Comparison of ENCODE assay signal across 22 cellular contexts in the genomic region with DNA sequence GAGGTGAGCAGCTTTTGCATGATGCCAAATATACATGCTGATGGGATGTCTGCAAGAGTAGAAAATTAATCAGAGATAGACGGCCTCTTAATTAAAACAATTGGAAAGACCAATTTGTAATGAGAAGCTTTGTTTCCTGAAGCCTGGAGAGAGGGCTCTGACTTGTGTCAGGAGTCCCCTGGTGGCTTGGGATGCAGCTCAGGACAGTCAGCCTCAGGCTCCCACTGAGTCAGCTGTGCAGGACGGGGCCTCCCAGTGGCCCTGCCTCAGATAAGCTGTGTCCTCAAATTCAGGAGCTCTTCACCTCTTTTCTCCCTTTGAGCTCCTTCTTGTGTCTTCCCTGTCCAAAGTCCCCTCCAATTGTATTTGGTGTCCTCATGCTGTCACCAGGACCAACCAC.
DNase-seq lines count a peak whose midpoint lies in the region; ATAC-seq, FAIRE-seq and TF ChIP-seq lines count a peak whose summit lies in the region.
"Had no signal": no experiment of that assay in that cellular context is flagged by ENCODE, and none has a peak within 500 bp of the region (broad histone marks: within the 10 kb centered on the region; RNA-seq: fewer than 3 reads in every experiment).

No MANE protein-coding gene starts in this region.

- no peak overlapping the region for H3K56ac ChIP-seq in H1 (replicated peaks; ENCODE audit: insufficient read length, low read depth, low read length)
- H3K56ac ChIP-seq in mesendoderm (ENCODE audit: low read length), result no peak overlapping the region

- DNase-seq in SK-N-SH (no peak), H1 (ENCODE audit: low read depth in 1 of 2, low spot score in 2 of 2) (no peak), mesendoderm (peak; percentile 14), upper lobe of right lung (no peak), ovary (no peak), NCI-H226 (no peak)
- DNase-seq: Caco-2; CD4-positive, CD25-positive, alpha-beta regulatory T cell; CD8-positive, alpha-beta T cell; DMS153; DND-41; GDM1; GOT3; H7; HCEC 1CT had no signal

- H2AK5ac ChIP-seq in H1 (ENCODE audit: low read depth, low read length), result no peak overlapping the region
- no peak overlapping the region for H2AK5ac ChIP-seq in mesendoderm (ENCODE audit: low read length)

- H3K27ac ChIP-seq in SK-N-SH (ENCODE audit: low read depth in 2 of 2, low read length in 1 of 2) (no peak overlapping the region), H1 (ENCODE audit: low read depth, low read length) (no peak overlapping the region), mesendoderm (ENCODE audit: low read depth, low read length) (no peak overlapping the region), upper lobe of right lung (no peak overlapping the region), ovary (no peak overlapping the region)
- H3K27ac ChIP-seq: 22Rv1, BLaER1, C4-2B had no signal

- intact Hi-C loops in upper lobe of right lung (cut with DNase I) (no loop called here), ovary (cut with DNase I) (no loop called here)

- H3K79me2 ChIP-seq in SK-N-SH (ENCODE audit: insufficient read depth) (no peaks in the 10 kb centered on the region), H1 (ENCODE audit: control insufficient read depth in 1 of 2, insufficient read depth in 2 of 2, low read length in 2 of 2) (no peaks in the 10 kb centered on the region), mesendoderm (ENCODE audit: control insufficient read depth, insufficient read depth, low read length) (no peaks in the 10 kb centered on the region)

- no peak overlapping the region for H2BK120ac ChIP-seq in H1 (replicated peaks; ENCODE audit: low read depth, low read length)
- no peak overlapping the region for H2BK120ac ChIP-seq in mesendoderm (ENCODE audit: low read depth, low read length)

- no peaks in the 10 kb centered on the region for H3K79me1 ChIP-seq in H1 (ENCODE audit: low read depth, low read length)
- no peaks in the 10 kb centered on the region for H3K79me1 ChIP-seq in mesendoderm (ENCODE audit: low read length)

- H2BK15ac ChIP-seq in H1 (ENCODE audit: low read length) (no peak overlapping the region), mesendoderm (replicated peaks; ENCODE audit: low read depth) (no peak overlapping the region)

- H4K8ac ChIP-seq in H1 (ENCODE audit: extremely low read depth, insufficient read depth, low read length) (no peak overlapping the region), mesendoderm (ENCODE audit: low read depth, low read length) (no peak overlapping the region)

- H3K4ac ChIP-seq in H1 (replicated peaks; ENCODE audit: insufficient read length, low read depth, low read length), result no peak overlapping the region
- no peak overlapping the region for H3K4ac ChIP-seq in mesendoderm (ENCODE audit: low read depth, low read length)

- no peaks in the 10 kb centered on the region for H3K27me3 ChIP-seq in SK-N-SH (ENCODE audit: insufficient read depth)
- H3K27me3 ChIP-seq in H1 (replicated peaks in 1 of 4; ENCODE audit: control insufficient read depth in 3 of 4, extremely low read depth in 1 of 4, insufficient read depth in 3 of 4, low read length in 3 of 4), result no peaks in the 10 kb centered on the region
- no peaks in the 10 kb centered on the region for H3K27me3 ChIP-seq in mesendoderm (ENCODE audit: insufficient read depth, low read length, poor library complexity)
- H3K27me3 ChIP-seq in upper lobe of right lung, result no peaks in the 10 kb centered on the region
- no peaks in the 10 kb centered on the region for H3K27me3 ChIP-seq in ovary
- H3K27me3 ChIP-seq: BLaER1 had no signal

- H3K23ac ChIP-seq in H1 (ENCODE audit: insufficient read length) (no peak overlapping the region), mesendoderm (ENCODE audit: low read length) (no peak overlapping the region)

- H2BK20ac ChIP-seq in H1 (ENCODE audit: low read length), result no peak overlapping the region

- no peak overlapping the region for H3K4me3 ChIP-seq in SK-N-SH (ENCODE audit: low read depth in 2 of 2, low read length in 1 of 2)
- H3K4me3 ChIP-seq in H1 (ENCODE audit: extremely low read depth in 1 of 4, insufficient read depth in 2 of 4, low read depth in 3 of 4, low read length in 4 of 4), result no peak overlapping the region
- H3K4me3 ChIP-seq in mesendoderm (ENCODE audit: low read length), result no peak overlapping the region
- no peak overlapping the region for H3K4me3 ChIP-seq in upper lobe of right lung
- no peak overlapping the region for H3K4me3 ChIP-seq in ovary
- H3K4me3 ChIP-seq: BLaER1, GM12878 had no signal

- POLR2A ChIA-PET in SK-N-SH (lab: Yijun Ruan, JAX) (no interaction called here), H1 (lab: Charles Lee; ENCODE audit: partially characterized antibody) (no interaction called here)

- H4K20me1 ChIP-seq in SK-N-SH (ENCODE audit: insufficient read depth) (no peaks in the 10 kb centered on the region; the same call in 1 of the 2 replicates), H1 (replicated peaks in 1 of 2; ENCODE audit: control insufficient read depth in 1 of 2, insufficient read depth in 2 of 2, low read length in 2 of 2) (no peaks in the 10 kb centered on the region)
- H4K20me1 ChIP-seq: BLaER1 had no signal

- H3K18ac ChIP-seq in H1 (ENCODE audit: extremely low read depth, low read length), result no peak overlapping the region
- no peak overlapping the region for H3K18ac ChIP-seq in mesendoderm (ENCODE audit: low read length)

- H3K36me3 ChIP-seq in SK-N-SH (replicated peaks in 1 of 2; ENCODE audit: control insufficient read depth in 1 of 2, insufficient read depth in 2 of 2, low read length in 1 of 2), result peaks cover 0 to 6% of the 10 kb centered on the region in 2 experiments
- no peaks in the 10 kb centered on the region for H3K36me3 ChIP-seq in H1 (ENCODE audit: control insufficient read depth in 2 of 4, insufficient read depth in 4 of 4, low read length in 3 of 4)
- H3K36me3 ChIP-seq in mesendoderm (ENCODE audit: control insufficient read depth, insufficient read depth, low read length), result no peaks in the 10 kb centered on the region
- no peaks in the 10 kb centered on the region for H3K36me3 ChIP-seq in upper lobe of right lung
- H3K36me3 ChIP-seq in ovary, result no peaks in the 10 kb centered on the region
- H3K36me3 ChIP-seq: BLaER1 had no signal

- CTCF ChIA-PET in SK-N-SH (lab: Yijun Ruan, JAX) (interaction anchor here (1.3 kb wide), 1 partner anchor 257 kb away, joined by 3 read pairs; no protein-coding TSS in a partner anchor), H1 (lab: Charles Lee; ENCODE audit: partially characterized antibody) (interaction anchor here (0.6 to 1.4 kb wide), 4 partner anchors 12 to 141 kb away, joined by 3 to 4 read pairs (median 4); no protein-coding TSS in a partner anchor)

- no peak overlapping the region for H3K14ac ChIP-seq in H1 (ENCODE audit: insufficient read length)

- no peak for TF ChIP-seq EP300 in SK-N-SH (IDR thresholded peaks at IDR 0.05; ENCODE audit: borderline replicate concordance in 1 of 2, low read depth in 1 of 2, low read length in 1 of 2)
- no peak for TF ChIP-seq EP300 in H1 (IDR thresholded peaks at IDR 0.05; ENCODE audit: borderline replicate concordance in 1 of 2, low read depth in 2 of 2, low read length in 2 of 2)
- no peak for TF ChIP-seq EP300 in ovary (IDR thresholded peaks at IDR 0.05)

- H3K4me2 ChIP-seq in SK-N-SH, result no peak overlapping the region
- H3K4me2 ChIP-seq in H1 (ENCODE audit: insufficient read depth in 1 of 2, low read depth in 2 of 2, low read length in 2 of 2), result no peak overlapping the region
- H3K4me2 ChIP-seq in mesendoderm (ENCODE audit: low read length), result no peak overlapping the region
- H3K4me2 ChIP-seq: BLaER1 had no signal

- H3K9ac ChIP-seq in SK-N-SH (no peak overlapping the region), H1 (replicated peaks in 1 of 4; ENCODE audit: extremely low read depth in 1 of 4, low read depth in 3 of 4, low read length in 3 of 4) (no peak overlapping the region), mesendoderm (ENCODE audit: low read length) (no peak overlapping the region)
- H3K9ac ChIP-seq: BLaER1 had no signal

- H2AFZ ChIP-seq in SK-N-SH (ENCODE audit: low read depth), result no peak overlapping the region
- no peak overlapping the region for H2AFZ ChIP-seq in H1 (ENCODE audit: low read length)

- no peak overlapping the region for H4K91ac ChIP-seq in H1 (replicated peaks; ENCODE audit: insufficient read length, low read length)

- H3K4me1 ChIP-seq in SK-N-SH (ENCODE audit: control insufficient read depth in 1 of 2, insufficient read depth in 2 of 2, low read depth in 1 of 2, low read length in 1 of 2) (no peaks in the 10 kb centered on the region), H1 (replicated peaks in 1 of 4; ENCODE audit: control insufficient read depth in 3 of 4, insufficient read depth in 4 of 4, low read length in 3 of 4) (no peaks in the 10 kb centered on the region), mesendoderm (ENCODE audit: control insufficient read depth, low read depth, low read length) (no peaks in the 10 kb centered on the region), upper lobe of right lung (no peaks in the 10 kb centered on the region), ovary (ENCODE audit: insufficient read depth) (no peaks in the 10 kb centered on the region)
- H3K4me1 ChIP-seq: BLaER1, Caco-2 had no signal

- TF ChIP-seq CTCF in SK-N-SH (IDR thresholded peaks at IDR 0.05) (no peak), H1 (IDR thresholded peaks at IDR 0.05; ENCODE audit: control extremely low read depth in 1 of 3, insufficient read depth in 1 of 3, low read depth in 1 of 3, low read length in 3 of 3) (no peak; a peak in 1 of 4 replicates), upper lobe of right lung (IDR thresholded peaks at IDR 0.05) (no peak), ovary (IDR thresholded peaks at IDR 0.05) (no peak)

- no peaks in the 10 kb centered on the region for H3K9me3 ChIP-seq in SK-N-SH
- H3K9me3 ChIP-seq in H1 (ENCODE audit: insufficient read depth in 2 of 2, low read depth in 1 of 2, low read length in 1 of 2), result no peaks in the 10 kb centered on the region
- H3K9me3 ChIP-seq in upper lobe of right lung, result no peaks in the 10 kb centered on the region
- peaks cover 0 to 3% of the 10 kb centered on the region in 2 donors for H3K9me3 ChIP-seq in ovary
- H3K9me3 ChIP-seq: BLaER1, Caco-2 had no signal

- TF ChIP-seq POLR2A in H1 (IDR thresholded peaks at IDR 0.05; ENCODE audit: control extremely low read depth in 1 of 2, low read depth in 2 of 2, low read length in 2 of 2) (no peak), ovary (IDR thresholded peaks at IDR 0.05) (no peak)

- TF ChIP-seq RAD21 in SK-N-SH (IDR thresholded peaks at IDR 0.05; ENCODE audit: low read length), result no peak
- peak; percentile 4 to 23; a peak in 2 of 4 replicates for TF ChIP-seq RAD21 in H1 (IDR thresholded peaks at IDR 0.05 in 1 of 2, conservative IDR thresholded peaks at IDR 0.05 in 1 of 2; ENCODE audit: low read depth in 2 of 2, low read length in 2 of 2)

- H4K5ac ChIP-seq in H1 (ENCODE audit: insufficient read length, low read depth, low read length) (no peak overlapping the region), mesendoderm (ENCODE audit: low read length) (no peak overlapping the region)

- whole genome bisulfite sequencing in SK-N-SH (ENCODE audit: low lambda C conversion rate), result 89% methylated on average over 2 of the region's 2 CpGs
- WGBS in H1 (ENCODE audit: extremely low coverage in 1 of 2, insufficient coverage in 1 of 2, insufficient read length in 1 of 2, insufficient replicate concordance in 2 of 2, low coverage in 1 of 2, low lambda C conversion rate in 2 of 2, missing lambda C conversion rate in 1 of 2), 2 experiments, result 90% methylated on average over 2 of the region's 2 CpGs; no CpG with 5 or more reads in 1 of the 2 experiments
- WGBS in mesendoderm (ENCODE audit: extremely low coverage, insufficient coverage, low lambda C conversion rate), result no CpG with 5 or more reads among the region's 2 CpGs
- 58 to 73% (median 61%) methylated on average over 2 of the region's 2 CpGs for whole genome bisulfite sequencing in ovary, 3 donors

- no peak for FAIRE-seq in H1 (lab: Jason Lieb, UNC)
- FAIRE-seq: A204.1, GM12878, GM19239 had no signal

- no peak overlapping the region for H2BK12ac ChIP-seq in H1 (ENCODE audit: low read depth, low read length)

- H3K23me2 ChIP-seq in H1 (ENCODE audit: low read depth, low read length), result no peaks in the 10 kb centered on the region

- H2BK5ac ChIP-seq in H1 (ENCODE audit: low read depth, low read length) (no peak overlapping the region), mesendoderm (ENCODE audit: low read length) (no peak overlapping the region)

- peak; percentile 31; the same call in 1 of the 3 replicates for ATAC-seq in SK-N-SH treated with all-trans-retinoic acid at 6 μM for 48 hours
- no peak for ATAC-seq in upper lobe of right lung
- ATAC-seq: CD8-positive, alpha-beta T cell; GM12878 had no signal

- no peaks in the 10 kb centered on the region for H3K9me2 ChIP-seq in SK-N-SH

- no peaks in the 10 kb centered on the region for H3F3A ChIP-seq in SK-N-SH (replicated peaks; ENCODE audit: insufficient read depth)
